1 cellular context compared by ENCODE assay signal in the genomic region with DNA sequence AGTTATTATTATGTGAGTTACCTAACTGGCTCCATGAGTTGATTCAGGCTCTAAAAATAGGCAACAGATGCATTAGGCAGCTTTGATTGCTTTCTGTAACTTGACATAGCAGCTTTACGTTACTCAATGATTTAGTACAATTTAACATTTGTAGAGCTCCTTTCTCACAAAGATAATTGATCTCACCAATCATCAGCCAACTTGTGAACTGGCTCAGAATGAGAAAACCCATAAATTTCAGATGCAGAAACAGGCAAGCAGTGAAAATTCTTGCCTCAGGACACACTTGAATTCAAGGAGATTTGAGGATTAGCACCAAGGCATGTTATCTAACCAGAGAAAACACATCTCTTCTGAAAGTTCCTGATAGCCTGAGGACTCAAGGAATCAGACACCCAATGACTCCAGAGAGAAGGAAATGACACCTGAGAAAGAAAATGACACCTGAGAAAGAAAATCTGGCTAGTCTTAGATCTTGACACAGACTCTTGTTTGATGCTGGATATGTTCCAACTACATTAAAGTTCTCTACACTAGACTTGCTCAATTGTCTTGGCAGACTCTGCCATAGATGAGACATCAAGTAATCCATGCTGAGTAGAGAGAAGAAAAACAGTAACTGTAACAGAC.
TF ChIP-seq lines count a peak whose summit lies in the region.

No MANE protein-coding gene starts in this region.

TF ChIP-seq in GM23338, 12 proteins besides CTCF, POLR2A, EP300 and RAD21 (continued from another document):
- TF ChIP-seq, protein P1, sequence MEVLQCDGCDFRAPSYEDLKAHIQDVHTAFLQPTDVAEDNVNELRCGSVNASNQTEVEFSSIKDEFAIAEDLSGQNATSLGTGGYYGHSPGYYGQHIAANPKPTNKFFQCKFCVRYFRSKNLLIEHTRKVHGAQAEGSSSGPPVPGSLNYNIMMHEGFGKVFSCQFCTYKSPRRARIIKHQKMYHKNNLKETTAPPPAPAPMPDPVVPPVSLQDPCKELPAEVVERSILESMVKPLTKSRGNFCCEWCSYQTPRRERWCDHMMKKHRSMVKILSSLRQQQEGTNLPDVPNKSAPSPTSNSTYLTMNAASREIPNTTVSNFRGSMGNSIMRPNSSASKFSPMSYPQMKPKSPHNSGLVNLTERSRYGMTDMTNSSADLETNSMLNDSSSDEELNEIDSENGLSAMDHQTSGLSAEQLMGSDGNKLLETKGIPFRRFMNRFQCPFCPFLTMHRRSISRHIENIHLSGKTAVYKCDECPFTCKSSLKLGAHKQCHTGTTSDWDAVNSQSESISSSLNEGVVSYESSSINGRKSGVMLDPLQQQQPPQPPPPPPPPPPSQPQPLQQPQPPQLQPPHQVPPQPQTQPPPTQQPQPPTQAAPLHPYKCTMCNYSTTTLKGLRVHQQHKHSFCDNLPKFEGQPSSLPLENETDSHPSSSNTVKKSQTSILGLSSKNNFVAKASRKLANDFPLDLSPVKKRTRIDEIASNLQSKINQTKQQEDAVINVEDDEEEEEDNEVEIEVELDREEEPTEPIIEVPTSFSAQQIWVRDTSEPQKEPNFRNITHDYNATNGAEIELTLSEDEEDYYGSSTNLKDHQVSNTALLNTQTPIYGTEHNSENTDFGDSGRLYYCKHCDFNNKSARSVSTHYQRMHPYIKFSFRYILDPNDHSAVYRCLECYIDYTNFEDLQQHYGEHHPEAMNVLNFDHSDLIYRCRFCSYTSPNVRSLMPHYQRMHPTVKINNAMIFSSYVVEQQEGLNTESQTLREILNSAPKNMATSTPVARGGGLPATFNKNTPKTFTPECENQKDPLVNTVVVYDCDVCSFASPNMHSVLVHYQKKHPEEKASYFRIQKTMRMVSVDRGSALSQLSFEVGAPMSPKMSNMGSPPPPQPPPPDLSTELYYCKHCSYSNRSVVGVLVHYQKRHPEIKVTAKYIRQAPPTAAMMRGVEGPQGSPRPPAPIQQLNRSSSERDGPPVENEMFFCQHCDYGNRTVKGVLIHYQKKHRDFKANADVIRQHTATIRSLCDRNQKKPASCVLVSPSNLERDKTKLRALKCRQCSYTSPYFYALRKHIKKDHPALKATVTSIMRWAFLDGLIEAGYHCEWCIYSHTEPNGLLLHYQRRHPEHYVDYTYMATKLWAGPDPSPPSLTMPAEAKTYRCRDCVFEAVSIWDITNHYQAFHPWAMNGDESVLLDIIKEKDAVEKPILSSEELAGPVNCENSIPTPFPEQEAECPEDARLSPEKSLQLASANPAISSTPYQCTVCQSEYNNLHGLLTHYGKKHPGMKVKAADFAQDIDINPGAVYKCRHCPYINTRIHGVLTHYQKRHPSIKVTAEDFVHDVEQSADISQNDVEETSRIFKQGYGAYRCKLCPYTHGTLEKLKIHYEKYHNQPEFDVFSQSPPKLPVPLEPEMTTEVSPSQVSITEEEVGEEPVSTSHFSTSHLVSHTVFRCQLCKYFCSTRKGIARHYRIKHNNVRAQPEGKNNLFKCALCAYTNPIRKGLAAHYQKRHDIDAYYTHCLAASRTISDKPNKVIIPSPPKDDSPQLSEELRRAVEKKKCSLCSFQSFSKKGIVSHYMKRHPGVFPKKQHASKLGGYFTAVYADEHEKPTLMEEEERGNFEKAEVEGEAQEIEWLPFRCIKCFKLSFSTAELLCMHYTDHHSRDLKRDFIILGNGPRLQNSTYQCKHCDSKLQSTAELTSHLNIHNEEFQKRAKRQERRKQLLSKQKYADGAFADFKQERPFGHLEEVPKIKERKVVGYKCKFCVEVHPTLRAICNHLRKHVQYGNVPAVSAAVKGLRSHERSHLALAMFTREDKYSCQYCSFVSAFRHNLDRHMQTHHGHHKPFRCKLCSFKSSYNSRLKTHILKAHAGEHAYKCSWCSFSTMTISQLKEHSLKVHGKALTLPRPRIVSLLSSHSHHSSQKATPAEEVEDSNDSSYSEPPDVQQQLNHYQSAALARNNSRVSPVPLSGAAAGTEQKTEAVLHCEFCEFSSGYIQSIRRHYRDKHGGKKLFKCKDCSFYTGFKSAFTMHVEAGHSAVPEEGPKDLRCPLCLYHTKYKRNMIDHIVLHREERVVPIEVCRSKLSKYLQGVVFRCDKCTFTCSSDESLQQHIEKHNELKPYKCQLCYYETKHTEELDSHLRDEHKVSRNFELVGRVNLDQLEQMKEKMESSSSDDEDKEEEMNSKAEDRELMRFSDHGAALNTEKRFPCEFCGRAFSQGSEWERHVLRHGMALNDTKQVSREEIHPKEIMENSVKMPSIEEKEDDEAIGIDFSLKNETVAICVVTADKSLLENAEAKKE (CRISPR knock-in tag; IDR thresholded peaks at IDR 0.05): no peak
- TF ChIP-seq NANOG (IDR thresholded peaks at IDR 0.05; ENCODE audit: borderline replicate concordance): no peak
- TF ChIP-seq EZH2phosphoT487 (IDR thresholded peaks at IDR 0.05; ENCODE audit: unreplicated experiment): no peak
- TF ChIP-seq ZNF114 (CRISPR knock-in tag; IDR thresholded peaks at IDR 0.05): no peak
- TF ChIP-seq, protein P2, sequence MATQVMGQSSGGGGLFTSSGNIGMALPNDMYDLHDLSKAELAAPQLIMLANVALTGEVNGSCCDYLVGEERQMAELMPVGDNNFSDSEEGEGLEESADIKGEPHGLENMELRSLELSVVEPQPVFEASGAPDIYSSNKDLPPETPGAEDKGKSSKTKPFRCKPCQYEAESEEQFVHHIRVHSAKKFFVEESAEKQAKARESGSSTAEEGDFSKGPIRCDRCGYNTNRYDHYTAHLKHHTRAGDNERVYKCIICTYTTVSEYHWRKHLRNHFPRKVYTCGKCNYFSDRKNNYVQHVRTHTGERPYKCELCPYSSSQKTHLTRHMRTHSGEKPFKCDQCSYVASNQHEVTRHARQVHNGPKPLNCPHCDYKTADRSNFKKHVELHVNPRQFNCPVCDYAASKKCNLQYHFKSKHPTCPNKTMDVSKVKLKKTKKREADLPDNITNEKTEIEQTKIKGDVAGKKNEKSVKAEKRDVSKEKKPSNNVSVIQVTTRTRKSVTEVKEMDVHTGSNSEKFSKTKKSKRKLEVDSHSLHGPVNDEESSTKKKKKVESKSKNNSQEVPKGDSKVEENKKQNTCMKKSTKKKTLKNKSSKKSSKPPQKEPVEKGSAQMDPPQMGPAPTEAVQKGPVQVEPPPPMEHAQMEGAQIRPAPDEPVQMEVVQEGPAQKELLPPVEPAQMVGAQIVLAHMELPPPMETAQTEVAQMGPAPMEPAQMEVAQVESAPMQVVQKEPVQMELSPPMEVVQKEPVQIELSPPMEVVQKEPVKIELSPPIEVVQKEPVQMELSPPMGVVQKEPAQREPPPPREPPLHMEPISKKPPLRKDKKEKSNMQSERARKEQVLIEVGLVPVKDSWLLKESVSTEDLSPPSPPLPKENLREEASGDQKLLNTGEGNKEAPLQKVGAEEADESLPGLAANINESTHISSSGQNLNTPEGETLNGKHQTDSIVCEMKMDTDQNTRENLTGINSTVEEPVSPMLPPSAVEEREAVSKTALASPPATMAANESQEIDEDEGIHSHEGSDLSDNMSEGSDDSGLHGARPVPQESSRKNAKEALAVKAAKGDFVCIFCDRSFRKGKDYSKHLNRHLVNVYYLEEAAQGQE (IDR thresholded peaks at IDR 0.05; ENCODE audit: unreplicated experiment): no peak
- TF ChIP-seq POLR2AphosphoS5 (IDR thresholded peaks at IDR 0.05; ENCODE audit: low read depth): no peak
- TF ChIP-seq STAT1 (IDR thresholded peaks at IDR 0.05; ENCODE audit: unreplicated experiment): no peak
